ENCODE assay signal across 8 cellular contexts in the genomic region with DNA sequence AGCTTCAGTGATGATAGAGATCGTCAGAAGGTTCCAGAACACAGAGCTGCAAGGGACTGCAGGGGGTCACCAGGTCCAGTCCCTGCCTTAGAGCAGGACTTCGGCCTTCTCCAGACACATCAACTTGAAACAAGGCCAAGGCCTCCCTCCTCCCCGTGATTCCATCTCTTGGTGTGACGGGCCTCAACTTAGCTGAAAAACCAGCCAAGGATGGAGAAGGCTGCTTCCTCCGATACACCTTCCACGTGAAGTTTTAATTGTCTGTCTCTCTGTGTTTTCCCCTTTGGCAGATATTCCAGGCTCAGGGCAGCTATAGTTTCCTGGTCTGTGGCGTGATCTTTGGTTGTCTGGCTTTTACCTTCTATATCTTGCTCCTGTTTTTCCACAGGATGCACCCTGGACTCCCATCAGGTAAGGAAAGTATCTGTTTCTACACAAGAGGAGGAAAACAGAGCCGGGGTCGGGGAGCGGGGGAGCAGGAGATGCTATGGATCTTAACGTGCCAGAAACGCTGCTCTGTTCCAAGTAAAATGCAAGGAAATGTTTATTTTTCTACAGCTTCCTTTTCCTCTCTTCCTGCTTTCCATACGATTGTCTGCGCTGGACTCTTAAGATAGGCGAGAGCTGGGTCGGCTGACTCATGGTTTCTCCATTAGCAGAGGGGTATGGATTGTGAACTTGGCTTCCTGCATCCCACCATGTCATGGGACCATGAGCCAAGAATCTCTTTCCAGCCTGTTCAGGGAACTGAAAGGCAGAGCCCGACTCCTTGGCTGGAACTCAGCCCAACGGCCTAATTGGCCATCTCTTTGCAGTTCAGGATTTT. TPM values are rescaled to one million over a fixed set of nuclear protein-coding genes. Genes with fewer than 3 reads are reported as not detected.
A peak's percentile ranks its signal among the peaks of the same experiment; 100 is the strongest.
DNase-seq lines count a peak whose midpoint lies in the region; ATAC-seq lines count a peak whose summit lies in the region.

No MANE protein-coding gene starts in this region.

- DNase-seq in DMS79 (lab: John Stamatoyannopoulos, UW): peak; percentile 57
- peak in 40 of 58 donors; percentile 11 to 73 (median 32) for DNase-seq in anterior cingulate cortex (lab: John Stamatoyannopoulos, UW)
- DNase-seq in cardiac septum (ENCODE audit: low spot score): peak; percentile 85
- no peak for DNase-seq in T-helper 2 cell treated with Interferon-gamma antibody and Interleukin-4, amounts not matched to agents 5 μg/mL and 100 μg/mL, for 36 hours (ENCODE audit: low spot score)
- no peak for DNase-seq in GF-D8 (lab: John Stamatoyannopoulos, UW)

- H3K36me3 Mint-ChIP-seq in T-helper 2 cell treated with Interferon-gamma antibody and Interleukin-4, amounts not matched to agents 5 μg/mL and 100 μg/mL, for 36 hours (ENCODE audit: low read depth): peaks cover 31% of the 10 kb centered on the region

- intact Hi-C loops in cardiac septum (cut with DNase I): loop anchor here (2.0 kb wide), 1 partner anchor 32 kb away; no protein-coding TSS in a partner anchor

- H3K9ac ChIP-seq in rectal smooth muscle tissue (ENCODE audit: low read length): no peak overlapping the region

- H3K36me3 ChIP-seq in rectal smooth muscle tissue (ENCODE audit: control insufficient read depth, insufficient read depth, low read length): peaks cover 4% of the 10 kb centered on the region

- H3K27me3 ChIP-seq in rectal smooth muscle tissue (ENCODE audit: control insufficient read depth, insufficient read depth, low read length): no peaks in the 10 kb centered on the region

- ATAC-seq in GM19455 (IDR thresholded peaks at IDR 0.05; ENCODE audit: unreplicated experiment): no peak
- no peak for ATAC-seq in HG03432 (IDR thresholded peaks at IDR 0.05; ENCODE audit: unreplicated experiment)

- no peak overlapping the region for H3K27ac Mint-ChIP-seq in T-helper 2 cell treated with Interferon-gamma antibody and Interleukin-4, amounts not matched to agents 5 μg/mL and 100 μg/mL, for 36 hours

- H3K9me3 Mint-ChIP-seq in T-helper 2 cell treated with Interferon-gamma antibody and Interleukin-4, amounts not matched to agents 5 μg/mL and 100 μg/mL, for 36 hours: no peaks in the 10 kb centered on the region

- H3K4me1 Mint-ChIP-seq in T-helper 2 cell treated with Interferon-gamma antibody and Interleukin-4, amounts not matched to agents 5 μg/mL and 100 μg/mL, for 36 hours (ENCODE audit: low read depth): peaks cover 30% of the 10 kb centered on the region

- no peak overlapping the region for H3K4me3 Mint-ChIP-seq in T-helper 2 cell treated with Interferon-gamma antibody and Interleukin-4, amounts not matched to agents 5 μg/mL and 100 μg/mL, for 36 hours

- no peaks in the 10 kb centered on the region for H3K27me3 Mint-ChIP-seq in T-helper 2 cell treated with Interferon-gamma antibody and Interleukin-4, amounts not matched to agents 5 μg/mL and 100 μg/mL, for 36 hours (ENCODE audit: low read depth)

- peaks cover 9% of the 10 kb centered on the region for H3K4me1 ChIP-seq in rectal smooth muscle tissue (ENCODE audit: control insufficient read depth, insufficient read depth, low read length)

- H3K4me3 ChIP-seq in rectal smooth muscle tissue (ENCODE audit: low read length): peak overlapping the region; percentile 27

- peak overlapping the region; percentile 59 for H3K27ac ChIP-seq in rectal smooth muscle tissue (ENCODE audit: low read depth, low read length)

RNA-seq across cellular contexts. Expression of a gene that starts 32.8 kb away (rescaled TPM):
- 42.3 TPM for total RNA-seq in cardiac septum

Comparison
In these comparisons a context has a peak if more than half of its experiments do, and no peak if none do; other contexts are left out.
1. DNase-seq: peak in DMS79 (single experiment), anterior cingulate cortex (40 of 58) and cardiac septum (single experiment); none in T-helper 2 cell treated with Interferon-gamma antibody and Interleukin-4, amounts not matched to agents 5 μg/mL and 100 μg/mL, for 36 hours (single experiment) and GF-D8 (single experiment).